ENCODE assay signal across 1 cellular context in the genomic region with DNA sequence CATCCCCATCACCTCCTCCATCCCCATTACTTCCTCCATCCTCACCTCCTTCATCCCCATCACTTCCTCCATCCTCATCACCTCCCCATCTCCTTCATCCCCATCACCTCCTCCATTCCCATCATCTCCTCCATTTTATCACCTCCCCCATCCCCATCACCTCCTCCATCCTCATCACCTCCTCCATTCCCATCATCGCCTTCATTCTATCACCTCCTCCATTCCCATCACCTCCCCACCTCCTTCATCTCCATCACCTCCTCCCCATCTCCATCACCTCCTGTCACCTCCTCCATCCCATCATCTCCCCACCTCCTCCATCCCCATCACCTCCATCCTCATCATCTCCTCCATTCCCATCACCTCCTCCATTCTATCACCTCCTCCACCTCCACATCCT.
TF ChIP-seq lines count a peak whose summit lies in the region.

No MANE protein-coding gene starts in this region.

TF ChIP-seq in HepG2, 621 proteins besides CTCF, POLR2A, EP300 and RAD21 (continued from another document and continues in another):
- TF ChIP-seq DDIT3 (CRISPR knock-in tag; IDR thresholded peaks at IDR 0.05) (no peak), ZNF251 (CRISPR knock-in tag; IDR thresholded peaks at IDR 0.05) (no peak), ZNF232 (CRISPR knock-in tag; IDR thresholded peaks at IDR 0.05; ENCODE audit: borderline replicate concordance) (no peak), ZNF580 (CRISPR knock-in tag; IDR thresholded peaks at IDR 0.05; ENCODE audit: borderline replicate concordance, low read depth) (no peak), NBN (conservative IDR thresholded peaks at IDR 0.05) (0 out of 2 replicates have a peak, but pooled peaks have one; percentile 13), FOSL1 (CRISPR knock-in tag; IDR thresholded peaks at IDR 0.05; ENCODE audit: borderline replicate concordance) (no peak), ZFP36L2 (CRISPR knock-in tag; IDR thresholded peaks at IDR 0.05) (no peak), IKZF1 (IDR thresholded peaks at IDR 0.05) (peak; percentile 77; the same call in 1 of the 2 replicates), NFRKB (IDR thresholded peaks at IDR 0.05) (no peak), ADNP (CRISPR knock-in tag; IDR thresholded peaks at IDR 0.05) (no peak), RNF2 (conservative IDR thresholded peaks at IDR 0.05; ENCODE audit: low read depth) (no peak), PCBP2 (optimal IDR thresholded peaks at IDR 0.05; ENCODE audit: low read depth, low read length, poor library complexity, severe bottlenecking) (peak; percentile 96), CBX5 (CRISPR knock-in tag; IDR thresholded peaks at IDR 0.05; ENCODE audit: borderline replicate concordance) (no peak), FOXK2 (IDR thresholded peaks at IDR 0.05) (0 out of 2 replicates have a peak, but pooled peaks have one; percentile 16), NFE2L1 (CRISPR knock-in tag; IDR thresholded peaks at IDR 0.05; ENCODE audit: borderline replicate concordance) (no peak), TOPORS (CRISPR knock-in tag; IDR thresholded peaks at IDR 0.05) (no peak), NCOA5 (CRISPR knock-in tag; IDR thresholded peaks at IDR 0.05) (no peak), ARNT (IDR thresholded peaks at IDR 0.05) (0 out of 2 replicates have a peak, but pooled peaks have one; percentile 38), JUND (CRISPR knock-in tag; IDR thresholded peaks at IDR 0.05) (no peak), ZNF570 (CRISPR knock-in tag; IDR thresholded peaks at IDR 0.05; ENCODE audit: borderline replicate concordance) (no peak), NFKB2 (CRISPR knock-in tag; IDR thresholded peaks at IDR 0.05; ENCODE audit: borderline replicate concordance) (no peak), ZKSCAN5 (CRISPR knock-in tag; IDR thresholded peaks at IDR 0.05) (peak; percentile 95), SAP130 (CRISPR knock-in tag; IDR thresholded peaks at IDR 0.05; ENCODE audit: low read depth) (no peak), AKAP8 (CRISPR knock-in tag; IDR thresholded peaks at IDR 0.05) (no peak), LCORL (IDR thresholded peaks at IDR 0.05) (0 out of 2 replicates have a peak, but pooled peaks have one; percentile 6), LCORL (CRISPR knock-in tag; IDR thresholded peaks at IDR 0.05) (no peak), FOXA1 (IDR thresholded peaks at IDR 0.05) (peak; percentile 55; the same call in 1 of the 2 replicates), FOXA1 (CRISPR knock-in tag; IDR thresholded peaks at IDR 0.05) (no peak), ZNF343 (CRISPR knock-in tag; IDR thresholded peaks at IDR 0.05) (no peak), SP5 (CRISPR knock-in tag; IDR thresholded peaks at IDR 0.05; ENCODE audit: borderline replicate concordance, low read depth) (no peak), GZF1 (CRISPR knock-in tag; IDR thresholded peaks at IDR 0.05) (no peak), SUZ12 (IDR thresholded peaks at IDR 0.05; ENCODE audit: low read depth, low read length) (no peak), TFE3 (CRISPR knock-in tag; IDR thresholded peaks at IDR 0.05) (no peak), JUN (CRISPR knock-in tag; IDR thresholded peaks at IDR 0.05) (no peak)
- TF ChIP-seq, protein P1, sequence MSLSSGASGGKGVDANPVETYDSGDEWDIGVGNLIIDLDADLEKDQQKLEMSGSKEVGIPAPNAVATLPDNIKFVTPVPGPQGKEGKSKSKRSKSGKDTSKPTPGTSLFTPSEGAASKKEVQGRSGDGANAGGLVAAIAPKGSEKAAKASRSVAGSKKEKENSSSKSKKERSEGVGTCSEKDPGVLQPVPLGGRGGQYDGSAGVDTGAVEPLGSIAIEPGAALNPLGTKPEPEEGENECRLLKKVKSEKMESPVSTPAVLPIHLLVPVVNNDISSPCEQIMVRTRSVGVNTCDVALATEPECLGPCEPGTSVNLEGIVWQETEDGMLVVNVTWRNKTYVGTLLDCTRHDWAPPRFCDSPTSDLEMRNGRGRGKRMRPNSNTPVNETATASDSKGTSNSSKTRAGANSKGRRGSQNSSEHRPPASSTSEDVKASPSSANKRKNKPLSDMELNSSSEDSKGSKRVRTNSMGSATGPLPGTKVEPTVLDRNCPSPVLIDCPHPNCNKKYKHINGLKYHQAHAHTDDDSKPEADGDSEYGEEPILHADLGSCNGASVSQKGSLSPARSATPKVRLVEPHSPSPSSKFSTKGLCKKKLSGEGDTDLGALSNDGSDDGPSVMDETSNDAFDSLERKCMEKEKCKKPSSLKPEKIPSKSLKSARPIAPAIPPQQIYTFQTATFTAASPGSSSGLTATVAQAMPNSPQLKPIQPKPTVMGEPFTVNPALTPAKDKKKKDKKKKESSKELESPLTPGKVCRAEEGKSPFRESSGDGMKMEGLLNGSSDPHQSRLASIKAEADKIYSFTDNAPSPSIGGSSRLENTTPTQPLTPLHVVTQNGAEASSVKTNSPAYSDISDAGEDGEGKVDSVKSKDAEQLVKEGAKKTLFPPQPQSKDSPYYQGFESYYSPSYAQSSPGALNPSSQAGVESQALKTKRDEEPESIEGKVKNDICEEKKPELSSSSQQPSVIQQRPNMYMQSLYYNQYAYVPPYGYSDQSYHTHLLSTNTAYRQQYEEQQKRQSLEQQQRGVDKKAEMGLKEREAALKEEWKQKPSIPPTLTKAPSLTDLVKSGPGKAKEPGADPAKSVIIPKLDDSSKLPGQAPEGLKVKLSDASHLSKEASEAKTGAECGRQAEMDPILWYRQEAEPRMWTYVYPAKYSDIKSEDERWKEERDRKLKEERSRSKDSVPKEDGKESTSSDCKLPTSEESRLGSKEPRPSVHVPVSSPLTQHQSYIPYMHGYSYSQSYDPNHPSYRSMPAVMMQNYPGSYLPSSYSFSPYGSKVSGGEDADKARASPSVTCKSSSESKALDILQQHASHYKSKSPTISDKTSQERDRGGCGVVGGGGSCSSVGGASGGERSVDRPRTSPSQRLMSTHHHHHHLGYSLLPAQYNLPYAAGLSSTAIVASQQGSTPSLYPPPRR (CRISPR knock-in tag; IDR thresholded peaks at IDR 0.05; ENCODE audit: borderline replicate concordance), result no peak
- TF ChIP-seq, protein P2, sequence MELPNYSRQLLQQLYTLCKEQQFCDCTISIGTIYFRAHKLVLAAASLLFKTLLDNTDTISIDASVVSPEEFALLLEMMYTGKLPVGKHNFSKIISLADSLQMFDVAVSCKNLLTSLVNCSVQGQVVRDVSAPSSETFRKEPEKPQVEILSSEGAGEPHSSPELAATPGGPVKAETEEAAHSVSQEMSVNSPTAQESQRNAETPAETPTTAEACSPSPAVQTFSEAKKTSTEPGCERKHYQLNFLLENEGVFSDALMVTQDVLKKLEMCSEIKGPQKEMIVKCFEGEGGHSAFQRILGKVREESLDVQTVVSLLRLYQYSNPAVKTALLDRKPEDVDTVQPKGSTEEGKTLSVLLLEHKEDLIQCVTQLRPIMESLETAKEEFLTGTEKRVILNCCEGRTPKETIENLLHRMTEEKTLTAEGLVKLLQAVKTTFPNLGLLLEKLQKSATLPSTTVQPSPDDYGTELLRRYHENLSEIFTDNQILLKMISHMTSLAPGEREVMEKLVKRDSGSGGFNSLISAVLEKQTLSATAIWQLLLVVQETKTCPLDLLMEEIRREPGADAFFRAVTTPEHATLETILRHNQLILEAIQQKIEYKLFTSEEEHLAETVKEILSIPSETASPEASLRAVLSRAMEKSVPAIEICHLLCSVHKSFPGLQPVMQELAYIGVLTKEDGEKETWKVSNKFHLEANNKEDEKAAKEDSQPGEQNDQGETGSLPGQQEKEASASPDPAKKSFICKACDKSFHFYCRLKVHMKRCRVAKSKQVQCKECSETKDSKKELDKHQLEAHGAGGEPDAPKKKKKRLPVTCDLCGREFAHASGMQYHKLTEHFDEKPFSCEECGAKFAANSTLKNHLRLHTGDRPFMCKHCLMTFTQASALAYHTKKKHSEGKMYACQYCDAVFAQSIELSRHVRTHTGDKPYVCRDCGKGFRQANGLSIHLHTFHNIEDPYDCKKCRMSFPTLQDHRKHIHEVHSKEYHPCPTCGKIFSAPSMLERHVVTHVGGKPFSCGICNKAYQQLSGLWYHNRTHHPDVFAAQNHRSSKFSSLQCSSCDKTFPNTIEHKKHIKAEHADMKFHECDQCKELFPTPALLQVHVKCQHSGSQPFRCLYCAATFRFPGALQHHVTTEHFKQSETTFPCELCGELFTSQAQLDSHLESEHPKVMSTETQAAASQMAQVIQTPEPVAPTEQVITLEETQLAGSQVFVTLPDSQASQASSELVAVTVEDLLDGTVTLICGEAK (IDR thresholded peaks at IDR 0.05), result 0 out of 2 replicates have a peak, but pooled peaks have one; percentile 7
- TF ChIP-seq, protein P2 (CRISPR knock-in tag; IDR thresholded peaks at IDR 0.05), result no peak
- TF ChIP-seq, protein P3, sequence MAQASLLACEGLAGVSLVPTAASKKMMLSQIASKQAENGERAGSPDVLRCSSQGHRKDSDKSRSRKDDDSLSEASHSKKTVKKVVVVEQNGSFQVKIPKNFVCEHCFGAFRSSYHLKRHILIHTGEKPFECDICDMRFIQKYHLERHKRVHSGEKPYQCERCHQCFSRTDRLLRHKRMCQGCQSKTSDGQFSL (CRISPR knock-in tag; IDR thresholded peaks at IDR 0.05), result no peak
- TF ChIP-seq, protein P4, sequence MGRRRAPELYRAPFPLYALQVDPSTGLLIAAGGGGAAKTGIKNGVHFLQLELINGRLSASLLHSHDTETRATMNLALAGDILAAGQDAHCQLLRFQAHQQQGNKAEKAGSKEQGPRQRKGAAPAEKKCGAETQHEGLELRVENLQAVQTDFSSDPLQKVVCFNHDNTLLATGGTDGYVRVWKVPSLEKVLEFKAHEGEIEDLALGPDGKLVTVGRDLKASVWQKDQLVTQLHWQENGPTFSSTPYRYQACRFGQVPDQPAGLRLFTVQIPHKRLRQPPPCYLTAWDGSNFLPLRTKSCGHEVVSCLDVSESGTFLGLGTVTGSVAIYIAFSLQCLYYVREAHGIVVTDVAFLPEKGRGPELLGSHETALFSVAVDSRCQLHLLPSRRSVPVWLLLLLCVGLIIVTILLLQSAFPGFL (CRISPR knock-in tag; IDR thresholded peaks at IDR 0.05), result no peak
- TF ChIP-seq, protein P5, sequence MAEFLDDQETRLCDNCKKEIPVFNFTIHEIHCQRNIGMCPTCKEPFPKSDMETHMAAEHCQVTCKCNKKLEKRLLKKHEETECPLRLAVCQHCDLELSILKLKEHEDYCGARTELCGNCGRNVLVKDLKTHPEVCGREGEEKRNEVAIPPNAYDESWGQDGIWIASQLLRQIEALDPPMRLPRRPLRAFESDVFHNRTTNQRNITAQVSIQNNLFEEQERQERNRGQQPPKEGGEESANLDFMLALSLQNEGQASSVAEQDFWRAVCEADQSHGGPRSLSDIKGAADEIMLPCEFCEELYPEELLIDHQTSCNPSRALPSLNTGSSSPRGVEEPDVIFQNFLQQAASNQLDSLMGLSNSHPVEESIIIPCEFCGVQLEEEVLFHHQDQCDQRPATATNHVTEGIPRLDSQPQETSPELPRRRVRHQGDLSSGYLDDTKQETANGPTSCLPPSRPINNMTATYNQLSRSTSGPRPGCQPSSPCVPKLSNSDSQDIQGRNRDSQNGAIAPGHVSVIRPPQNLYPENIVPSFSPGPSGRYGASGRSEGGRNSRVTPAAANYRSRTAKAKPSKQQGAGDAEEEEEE (CRISPR knock-in tag; IDR thresholded peaks at IDR 0.05; ENCODE audit: borderline replicate concordance), result no peak
